ENCODE assay signal across 17 cellular contexts in genomic region chr6:95572098-95572497, GRCh38. TPM values are rescaled to one million over a fixed set of nuclear protein-coding genes. Genes with fewer than 3 reads are reported as not detected.
DNase-seq lines count a peak whose midpoint lies in the region; ATAC-seq and TF ChIP-seq lines count a peak whose summit lies in the region.
"Had no signal": no experiment of that assay in that cellular context is flagged by ENCODE, and none has a peak within 500 bp of the region (broad histone marks: within the 10 kb centered on the region; RNA-seq: fewer than 3 reads in every experiment).

No MANE protein-coding gene starts in this region.

- H3K4me3 ChIP-seq in DND-41 (ENCODE audit: low read depth in 1 of 2, low read length in 2 of 2) = no peak overlapping the region
- H3K4me3 ChIP-seq: prostate gland had no signal

- TF ChIP-seq CTCF in DND-41 (IDR thresholded peaks at IDR 0.05; ENCODE audit: borderline replicate concordance, extremely low read depth, low read length, poor library complexity, severe bottlenecking) (no peak), foreskin keratinocyte (conservative IDR thresholded peaks at IDR 0.05) (no peak)

- no peak for ATAC-seq in DND-41 (ENCODE audit: insufficient read depth, low read depth)
- ATAC-seq in foreskin keratinocyte = peak; percentile 66
- ATAC-seq in GM18907 (IDR thresholded peaks at IDR 0.05; ENCODE audit: unreplicated experiment) = no peak
- ATAC-seq: Panc1 had no signal

- H3K9me3 ChIP-seq in DND-41 (ENCODE audit: insufficient read depth, low read length, severe bottlenecking) = no peaks in the 10 kb centered on the region
- H3K9me3 ChIP-seq: prostate gland had no signal

- H4K20me1 ChIP-seq in DND-41 (ENCODE audit: insufficient read depth, low read length) = peaks cover 12% of the 10 kb centered on the region

- no peak for DNase-seq in DND-41
- DNase-seq in HuH-7 (ENCODE audit: low spot score) = peak; percentile 9
- peak; percentile 0 for DNase-seq in SK-MEL-5 (ENCODE audit: low read depth, low spot score)
- peak in 1 of 2 donors; percentile 40 for DNase-seq in foreskin keratinocyte
- DNase-seq in stimulated activated CD4-positive, alpha-beta T cell treated with anti-CD3 and anti-CD28 coated beads, Interleukin-2, amount 100 ng/mL, for 24 hours = no peak
- DNase-seq in middle frontal gyrus (ENCODE audit: extremely low spot score, low spot score) = no peak
- DNase-seq in germinal center (ENCODE audit: low spot score) = no peak
- DNase-seq: activated CD4-positive, alpha-beta memory T cell treated with anti-CD3 and anti-CD28 coated beads, Interleukin-2, amount 10 ng/mL, durations not matched to agents 7 days and 5 days; aorta; cortex of kidney; DMS53; hippocampal formation; NCI-H1417; stimulated activated CD4-positive, alpha-beta T cell treated with anti-CD3 and anti-CD28 coated beads, Interleukin-12 subunit alpha, Interleukin-12 subunit beta, amount 100 ng/mL, for 4 hours had no signal

- peak overlapping the region; percentile 28; the same call in 1 of the 2 replicates for H3K4me2 ChIP-seq in DND-41 (ENCODE audit: insufficient read depth, low read length)

- H3K27ac ChIP-seq in DND-41 (ENCODE audit: low read length) (no peak overlapping the region), foreskin keratinocyte (no peak overlapping the region)
- H3K27ac ChIP-seq: prostate gland had no signal

- H3K79me2 ChIP-seq in DND-41 (ENCODE audit: insufficient read depth, low read length) = peaks cover 73% of the 10 kb centered on the region

- peaks cover 2% of the 10 kb centered on the region; the same call in 1 of the 2 replicates for H3K36me3 ChIP-seq in DND-41 (ENCODE audit: insufficient read depth, low read length)
- H3K36me3 ChIP-seq: prostate gland had no signal

- H3K9ac ChIP-seq in DND-41 (ENCODE audit: low read depth, low read length) = no peak overlapping the region

- in situ Hi-C loops in SK-MEL-5 (cut with HindIII; ENCODE audit: low pct_unique_long_range_greater_than_20kb, low sequenced_read_pairs) = no loop called here

- H3K27me3 ChIP-seq in DND-41 (ENCODE audit: insufficient read depth, low read length, poor library complexity) (no peaks in the 10 kb centered on the region), foreskin keratinocyte (no peaks in the 10 kb centered on the region)

- H3K4me1 ChIP-seq in DND-41 (ENCODE audit: insufficient read depth, low read length) (peaks cover 27% of the 10 kb centered on the region), foreskin keratinocyte (no peaks in the 10 kb centered on the region)
- H3K4me1 ChIP-seq: prostate gland had no signal

- no peak overlapping the region for H2AFZ ChIP-seq in DND-41 (ENCODE audit: low read depth, low read length)

RNA-seq across cellular contexts. Expression of gene MANEA, which starts 5.2 kb away (rescaled TPM):
- total RNA-seq in SK-MEL-5 (2014; rRNA removed; shearing (Covaris generic)) = 10.6 TPM in 2 replicates
- polyA plus RNA-seq in SK-MEL-5 (2015; cell fraction: cytosol; rRNA removed) = 7.2 and 10.4 TPM in 2 replicates
- 6.2 and 7.3 TPM in 2 replicates for polyA plus RNA-seq in SK-MEL-5 (2015; cell fraction: nucleus; rRNA removed)
- 14.2 and 17.5 TPM in 2 replicates for total RNA-seq in foreskin keratinocyte
- 2.9 and 4.6 TPM in 2 replicates for polyA plus RNA-seq in foreskin keratinocyte

Comparison
In these comparisons a context has a peak if more than half of its experiments do, and no peak if none do; other contexts are left out.
1. DNase-seq: peak in HuH-7 (single experiment) and SK-MEL-5 (single experiment); none in DND-41 (single experiment), stimulated activated CD4-positive, alpha-beta T cell treated with anti-CD3 and anti-CD28 coated beads, Interleukin-2, amount 100 ng/mL, for 24 hours (0 of 2), middle frontal gyrus (single experiment) and germinal center (single experiment).